Comparison of ENCODE assay signal across 9 cellular contexts in genomic region chr11:118820412-118821357, GRCh38. TPM values are rescaled to one million over a fixed set of nuclear protein-coding genes. Genes with fewer than 3 reads are reported as not detected.
A peak's percentile ranks its signal among the peaks of the same experiment; 100 is the strongest.
DNase-seq lines count a peak whose midpoint lies in the region; ATAC-seq and TF ChIP-seq lines count a peak whose summit lies in the region.
"Had no signal": no experiment of that assay in that cellular context is flagged by ENCODE, and none has a peak within 500 bp of the region (broad histone marks: within the 10 kb centered on the region; RNA-seq: fewer than 3 reads in every experiment).

No MANE protein-coding gene starts in this region.

- POLR2A ChIA-PET in RWPE1 (lab: Yijun Ruan, JAX; ENCODE audit: low non-redundant PET), result interaction anchor here (0.5 to 1.2 kb wide), 4 partner anchors 29 to 74 kb away, joined by 3 to 4 read pairs (median 3); partner anchors contain the start of gene DDX6

- no peak overlapping the region for H3K4me3 ChIP-seq in cardiac muscle cell
- H3K4me3 ChIP-seq: uterus had no signal

- ATAC-seq in HG03097 (IDR thresholded peaks at IDR 0.05; ENCODE audit: low FRiP score, unreplicated experiment) (peak; percentile 89), sciatic nerve (peak; percentile 80)

- peaks cover 9% of the 10 kb centered on the region for H3K4me1 ChIP-seq in cardiac muscle cell (ENCODE audit: low read depth)
- H3K4me1 ChIP-seq: uterus had no signal

- no peaks in the 10 kb centered on the region for H3K27me3 ChIP-seq in cardiac muscle cell
- H3K27me3 ChIP-seq: uterus had no signal

- DNase-seq in RWPE1 (ENCODE audit: low spot score), result peak; percentile 47
- peak in 1 of 2 donors; percentile 8 for DNase-seq in cardiac muscle cell (ENCODE audit: low read depth in 1 of 2, low spot score in 1 of 2)
- DNase-seq in sciatic nerve (ENCODE audit: low spot score), result no peak
- DNase-seq in NOMO-1 treated with dmso at 0.1 percent for 144 hours (lab: John Stamatoyannopoulos, UW; ENCODE audit: unreplicated experiment), result no peak
- no peak for DNase-seq in NCI-H82 (lab: John Stamatoyannopoulos, UW)

- H3K9me3 ChIP-seq in cardiac muscle cell (ENCODE audit: low read depth), result no peaks in the 10 kb centered on the region
- H3K9me3 ChIP-seq: uterus had no signal

- H3K36me3 ChIP-seq in cardiac muscle cell, result no peaks in the 10 kb centered on the region
- H3K36me3 ChIP-seq: uterus had no signal

- intact Hi-C loops in sciatic nerve (cut with DNase I), result no loop called here

- peak overlapping the region; percentile 63 for H3K27ac ChIP-seq in C4-2B
- peak overlapping the region; percentile 91 for H3K27ac ChIP-seq in RWPE1
- H3K27ac ChIP-seq in cardiac muscle cell, result peak overlapping the region; percentile 20
- H3K27ac ChIP-seq: uterus had no signal

- CTCF ChIA-PET in RWPE1 (lab: Yijun Ruan, JAX), result interaction anchor here (0.6 to 0.7 kb wide), 2 partner anchors 86 to 551 kb away, joined by 3 read pairs; no protein-coding TSS in a partner anchor

- TF ChIP-seq CTCF in C4-2B (conservative IDR thresholded peaks at IDR 0.05) (no peak), RWPE1 (conservative IDR thresholded peaks at IDR 0.05; ENCODE audit: low read depth) (no peak), cardiac muscle cell (IDR thresholded peaks at IDR 0.05; ENCODE audit: low read depth, low read length) (no peak)

- TF ChIP-seq POLR2A in GM19193 (IDR thresholded peaks at IDR 0.05; ENCODE audit: extremely low read depth, insufficient read depth, insufficient read length), result peak; percentile 31

RNA-seq across cellular contexts. Expression of gene DDX6, which starts 29.7 kb away (rescaled TPM):
- total RNA-seq in cardiac muscle cell (98.2 and 113 TPM in 2 replicates), sciatic nerve (159 TPM)
- polyA plus RNA-seq in cardiac muscle cell, result 27.4 and 33.5 TPM in 2 replicates

Comparison
In these comparisons a context has a peak if more than half of its experiments do, and no peak if none do; other contexts are left out.
1. H3K27ac ChIP-seq: peak in every context shown above with its lines; median percentile 91 in RWPE1; 63 in C4-2B; 20 in cardiac muscle cell.